16 cellular contexts compared by ENCODE assay signal in genomic region chr16:86809458-86809955, GRCh38.
A peak's percentile ranks its signal among the peaks of the same experiment; 100 is the strongest.
DNase-seq lines count a peak whose midpoint lies in the region; ATAC-seq and TF ChIP-seq lines count a peak whose summit lies in the region.
"Had no signal": no experiment of that assay in that cellular context is flagged by ENCODE, and none has a peak within 500 bp of the region (broad histone marks: within the 10 kb centered on the region; RNA-seq: fewer than 3 reads in every experiment).

No MANE protein-coding gene starts in this region.

- no peaks in the 10 kb centered on the region for H3K9me3 ChIP-seq in HCT116 (ENCODE audit: control insufficient read depth in 1 of 2, insufficient read depth in 1 of 2, low read depth in 1 of 2, low read length in 2 of 2)
- H3K9me3 ChIP-seq: left ventricle myocardium inferior had no signal

- ATAC-seq in HCT116 (peak; percentile 69), HG02623 (IDR thresholded peaks at IDR 0.05; ENCODE audit: unreplicated experiment) (no peak), HG03108 (IDR thresholded peaks at IDR 0.05; ENCODE audit: unreplicated experiment) (no peak)
- no peak for ATAC-seq in effector memory CD8-positive, alpha-beta T cell (replicated peaks)

- intact Hi-C loops in HCT116 (cut with micrococcal nuclease): no loop called here

- no peaks in the 10 kb centered on the region for H3K36me3 ChIP-seq in ACC112 (ENCODE audit: insufficient read depth, low read length)
- no peaks in the 10 kb centered on the region for H3K36me3 ChIP-seq in HCT116 (ENCODE audit: control insufficient read depth in 1 of 2, insufficient read depth in 2 of 2, low read length in 2 of 2)
- H3K36me3 ChIP-seq: left ventricle myocardium inferior had no signal

- no peak for TF ChIP-seq POLR2A in HCT116 (IDR thresholded peaks at IDR 0.05; ENCODE audit: borderline replicate concordance, extremely low read depth, insufficient read depth, insufficient read length)

- no peaks in the 10 kb centered on the region for H3K4me1 Mint-ChIP-seq in effector memory CD8-positive, alpha-beta T cell (ENCODE audit: low read depth in 2 of 2)
- H3K4me1 Mint-ChIP-seq: B cell had no signal

- H3K4me3 ChIP-seq in ACC112 (ENCODE audit: low read depth, low read length) (no peak overlapping the region), HCT116 (replicated peaks in 1 of 2; ENCODE audit: low read depth in 1 of 2, low read length in 2 of 2) (no peak overlapping the region), astrocyte of the cerebellum (ENCODE audit: low read depth, low read length) (no peak overlapping the region)
- H3K4me3 ChIP-seq: left ventricle myocardium inferior, PC-9 had no signal

- H3K4me2 ChIP-seq in HCT116 (ENCODE audit: low read length): no peak overlapping the region
- H3K4me2 ChIP-seq: PC-9 had no signal

- POLR2A ChIA-PET in HCT116 (lab: Charles Lee): no interaction called here

- DNase-seq in HCT116 (ENCODE audit: low read depth, low spot score): no peak
- peak; percentile 94 for DNase-seq in astrocyte of the cerebellum (ENCODE audit: low read depth)
- DNase-seq in iris pigment epithelial cell (ENCODE audit: low read depth): peak; percentile 54
- DNase-seq in DMS79 (lab: John Stamatoyannopoulos, UW): no peak
- DNase-seq in effector memory CD8-positive, alpha-beta T cell: no peak
- DNase-seq: activated CD8-positive, alpha-beta memory T cell treated with anti-CD3 and anti-CD28 coated beads for 24 hours; activated naive CD4-positive, alpha-beta T cell treated with Interleukin-2 at 50 U/mL for 16 hours; cortex of kidney; head of caudate nucleus; left ventricle myocardium inferior; NCI-H2227 treated with DMSO at 0.1 percent for 48 hours; PC-9 had no signal

- H3K4me3 Mint-ChIP-seq in effector memory CD8-positive, alpha-beta T cell: no peak overlapping the region
- H3K4me3 Mint-ChIP-seq: B cell had no signal

- H3K27ac ChIP-seq in ACC112 (ENCODE audit: low read depth, low read length): peak overlapping the region; percentile 16; the same call in 1 of the 2 replicates
- no peak overlapping the region for H3K27ac ChIP-seq in HCT116 (ENCODE audit: low read depth, low read length)
- H3K27ac ChIP-seq: left ventricle myocardium inferior, PC-9 had no signal

- H3K27me3 ChIP-seq in ACC112 (ENCODE audit: insufficient read depth, low read length) (no peaks in the 10 kb centered on the region), HCT116 (ENCODE audit: insufficient read depth, low read length) (peaks cover 96% of the 10 kb centered on the region)

- BruUV-seq in HCT116 (replicated peaks; lab: Mats Ljungman, UMichigan): no TSS peak

- CTCF ChIA-PET in HCT116 (lab: Charles Lee): interaction anchor here (1.7 kb wide), 1 partner anchor 10 kb away, joined by 5 read pairs; no protein-coding TSS in a partner anchor

- H3K27me3 Mint-ChIP-seq in effector memory CD8-positive, alpha-beta T cell: peaks cover 12 to 14% of the 10 kb centered on the region in 2 donors

- H3K4me1 ChIP-seq in ACC112 (ENCODE audit: control insufficient read depth, insufficient read depth, low read length, unreplicated experiment) (peaks cover 14% of the 10 kb centered on the region), HCT116 (ENCODE audit: control insufficient read depth in 1 of 2, insufficient read depth in 2 of 2, low read length in 2 of 2) (no peaks in the 10 kb centered on the region)

- RAD21 ChIA-PET in HCT116 (lab: Charles Lee; ENCODE audit: low non-redundant PET in 1 of 2, low total read pairs in 2 of 2, uncharacterized antibody in 2 of 2, unreplicated experiment in 2 of 2): no interaction called here

- no peaks in the 10 kb centered on the region for H3K9me3 Mint-ChIP-seq in effector memory CD8-positive, alpha-beta T cell

- in situ Hi-C loops in astrocyte of the cerebellum (cut with HindIII; ENCODE audit: low sequenced_read_pairs): no loop called here

- no peak overlapping the region for H2AFZ ChIP-seq in ACC112 (ENCODE audit: low read length, unreplicated experiment)
- H2AFZ ChIP-seq in HCT116 (ENCODE audit: low read depth, low read length, poor library complexity, severe bottlenecking): no peak overlapping the region
- H2AFZ ChIP-seq: PC-9 had no signal

- H3K9ac ChIP-seq in HCT116 (ENCODE audit: low read length): no peak overlapping the region

- H3K9me2 ChIP-seq in HCT116 (ENCODE audit: insufficient read depth): no peaks in the 10 kb centered on the region

- 0 out of 2 replicates have a peak, but pooled peaks have one; percentile 10 for TF ChIP-seq RAD21 in HCT116 (IDR thresholded peaks at IDR 0.05; ENCODE audit: low read depth)

- H4K20me1 ChIP-seq in HCT116 (ENCODE audit: insufficient read depth): no peaks in the 10 kb centered on the region

- H3K27ac Mint-ChIP-seq in effector memory CD8-positive, alpha-beta T cell: no peak overlapping the region
- H3K27ac Mint-ChIP-seq: B cell had no signal

- TF ChIP-seq CTCF in HCT116 (IDR thresholded peaks at IDR 0.05 in 2 of 3, conservative IDR thresholded peaks at IDR 0.05 in 1 of 3; ENCODE audit: borderline replicate concordance in 1 of 3, insufficient read depth in 1 of 3, low read depth in 2 of 3, low read length in 2 of 3) (peak in 1 of 3 experiments; percentile 5; a peak in 1 of 6 replicates), astrocyte of the cerebellum (IDR thresholded peaks at IDR 0.05; ENCODE audit: low read depth, low read length, missing control alignments) (no peak)

- peaks cover 2% of the 10 kb centered on the region for H3K36me3 Mint-ChIP-seq in effector memory CD8-positive, alpha-beta T cell (ENCODE audit: insufficient read depth)

- H3K79me2 ChIP-seq in ACC112 (ENCODE audit: control insufficient read depth, insufficient read depth, low read length, unreplicated experiment) (no peaks in the 10 kb centered on the region), HCT116 (ENCODE audit: insufficient read depth, low read length) (no peaks in the 10 kb centered on the region)

TF ChIP-seq in HCT116, 20 proteins besides CTCF, POLR2A, EP300 and RAD21:
- no peak for TF ChIP-seq ELF1 (IDR thresholded peaks at IDR 0.05; ENCODE audit: borderline replicate concordance, low read depth)
- TF ChIP-seq ATF3 (IDR thresholded peaks at IDR 0.05): no peak
- no peak for TF ChIP-seq ZNF274 (IDR thresholded peaks at IDR 0.05; ENCODE audit: low read depth, low read length)
- no peak for TF ChIP-seq POLR2AphosphoS5 (IDR thresholded peaks at IDR 0.05; ENCODE audit: low read depth, low read length)
- no peak for TF ChIP-seq EGR1 (IDR thresholded peaks at IDR 0.05; ENCODE audit: low read depth)
- no peak for TF ChIP-seq ZFX (IDR thresholded peaks at IDR 0.05)
- no peak for TF ChIP-seq REST (IDR thresholded peaks at IDR 0.05; ENCODE audit: low read depth)
- TF ChIP-seq JUND (IDR thresholded peaks at IDR 0.05): no peak
- TF ChIP-seq FOSL1 (IDR thresholded peaks at IDR 0.05; ENCODE audit: low read depth): no peak
- TF ChIP-seq TCF7L2 (IDR thresholded peaks at IDR 0.05; ENCODE audit: borderline replicate concordance, extremely low read depth, insufficient read depth, insufficient read length): no peak
- TF ChIP-seq EZH2phosphoT487 (IDR thresholded peaks at IDR 0.05; ENCODE audit: borderline replicate concordance): no peak
- no peak for TF ChIP-seq ZBTB33 (IDR thresholded peaks at IDR 0.05; ENCODE audit: extremely low read depth, insufficient replicate concordance, low read length)
- no peak for TF ChIP-seq CBX3 (IDR thresholded peaks at IDR 0.05; ENCODE audit: low read depth)

Comparison
In these comparisons a context has a peak if more than half of its experiments do, and no peak if none do; other contexts are left out.
1. DNase-seq: peak in astrocyte of the cerebellum (single experiment) and iris pigment epithelial cell (single experiment); none in HCT116 (single experiment), DMS79 (single experiment) and effector memory CD8-positive, alpha-beta T cell (0 of 3).